Comparison of ENCODE assay signal across 13 cellular contexts in the genomic region with DNA sequence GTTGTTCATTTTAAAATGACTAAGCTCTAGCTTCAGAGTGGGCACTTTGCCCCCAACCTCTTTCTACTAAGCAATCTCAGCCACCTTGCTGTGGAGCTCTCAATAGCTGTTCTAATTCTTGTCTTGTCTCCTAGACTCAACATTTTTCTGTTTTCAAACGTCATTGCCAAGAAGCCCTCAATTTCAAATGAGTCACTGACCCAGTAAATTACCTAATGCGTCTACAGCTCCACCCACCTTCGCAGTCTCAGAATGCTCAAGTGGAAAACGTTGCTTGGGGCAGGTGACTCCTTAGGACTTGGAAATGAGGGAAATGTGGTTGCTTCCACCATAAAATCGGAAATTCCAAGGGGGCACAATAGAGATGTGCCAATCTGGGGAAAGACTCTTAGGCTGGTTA. TPM values are rescaled to one million over a fixed set of nuclear protein-coding genes. Genes with fewer than 3 reads are reported as not detected.
DNase-seq lines count a peak whose midpoint lies in the region; ATAC-seq and TF ChIP-seq lines count a peak whose summit lies in the region.
"Had no signal": no experiment of that assay in that cellular context is flagged by ENCODE, and none has a peak within 500 bp of the region (broad histone marks: within the 10 kb centered on the region; RNA-seq: fewer than 3 reads in every experiment).

No MANE protein-coding gene starts in this region.

- no peaks in the 10 kb centered on the region for H3K36me3 ChIP-seq in MG63

- no peaks in the 10 kb centered on the region for H3K9me3 Mint-ChIP-seq in endothelial cell (ENCODE audit: unreplicated experiment)
- H3K9me3 Mint-ChIP-seq: naive thymus-derived CD4-positive, alpha-beta T cell had no signal

- peaks cover 2% of the 10 kb centered on the region for H3K27me3 Mint-ChIP-seq in endothelial cell (ENCODE audit: unreplicated experiment)

- ATAC-seq in GM19395 (IDR thresholded peaks at IDR 0.05; ENCODE audit: unreplicated experiment) = no peak
- ATAC-seq: naive thymus-derived CD4-positive, alpha-beta T cell had no signal

- DNase-seq in EL = peak; percentile 19
- peak; percentile 24 for DNase-seq in MG63
- DNase-seq in epithelial cell of esophagus (ENCODE audit: low read depth) = peak; percentile 89
- peak; percentile 14 for DNase-seq in non-pigmented ciliary epithelial cell (ENCODE audit: low read depth)
- no peak for DNase-seq in NCI-H526 treated with DMSO at 0.1 percent for 48 hours (lab: John Stamatoyannopoulos, UW)
- DNase-seq in 8988T = no peak
- no peak for DNase-seq in endothelial cell (ENCODE audit: low spot score)
- DNase-seq: Caco-2; effector CD4-positive, alpha-beta T cell; naive thymus-derived CD4-positive, alpha-beta T cell; NCI-H1048; T-helper 2 cell had no signal

- no peak for TF ChIP-seq CTCF in epithelial cell of esophagus (IDR thresholded peaks at IDR 0.05; ENCODE audit: insufficient read depth, low read depth, low read length, missing control alignments)
- no peak for TF ChIP-seq CTCF in endothelial cell (IDR thresholded peaks at IDR 0.05; ENCODE audit: unreplicated experiment)

- H3K9me3 ChIP-seq in MG63 = no peaks in the 10 kb centered on the region
- H3K9me3 ChIP-seq: Caco-2 had no signal

- H3K4me3 ChIP-seq in MG63 = no peak overlapping the region
- H3K4me3 ChIP-seq in epithelial cell of esophagus (ENCODE audit: low read length) = no peak overlapping the region

- no peaks in the 10 kb centered on the region for H3K36me3 Mint-ChIP-seq in endothelial cell (ENCODE audit: low read depth, unreplicated experiment)
- H3K36me3 Mint-ChIP-seq: naive thymus-derived CD4-positive, alpha-beta T cell had no signal

- H3K27me3 ChIP-seq in MG63 = no peaks in the 10 kb centered on the region

- H3K27ac Mint-ChIP-seq in endothelial cell (ENCODE audit: unreplicated experiment) = no peak overlapping the region
- H3K27ac Mint-ChIP-seq: naive thymus-derived CD4-positive, alpha-beta T cell had no signal

- H3K4me3 Mint-ChIP-seq in endothelial cell (ENCODE audit: unreplicated experiment) = no peak overlapping the region
- H3K4me3 Mint-ChIP-seq: naive thymus-derived CD4-positive, alpha-beta T cell had no signal

- peaks cover 4% of the 10 kb centered on the region for H3K4me1 Mint-ChIP-seq in endothelial cell (ENCODE audit: unreplicated experiment)

RNA-seq across cellular contexts. Expression of gene ING2, which starts 59.0 kb away (rescaled TPM):
- 8.0 and 20.0 TPM in 2 replicates for total RNA-seq in MG63 (2014; rRNA removed; shearing (Covaris generic); ENCODE audit: low replicate concordance)
- 12.2 TPM for total RNA-seq in endothelial cell (ENCODE audit: unreplicated experiment)

Comparison
In these comparisons a context has a peak if more than half of its experiments do, and no peak if none do; other contexts are left out.
1. DNase-seq: peak in EL (single experiment), MG63 (single experiment), epithelial cell of esophagus (single experiment) and non-pigmented ciliary epithelial cell (single experiment); none in NCI-H526 treated with DMSO at 0.1 percent for 48 hours (single experiment), 8988T (single experiment) and endothelial cell (single experiment).